1 cellular context compared by ENCODE assay signal in genomic region chr18:22705328-22705727, GRCh38.
TF ChIP-seq lines count a peak whose summit lies in the region.

No MANE protein-coding gene starts in this region.

TF ChIP-seq in IMR-90, 13 proteins besides CTCF, POLR2A, EP300 and RAD21 (continued from another document):
- TF ChIP-seq USF2 (IDR thresholded peaks at IDR 0.05; ENCODE audit: low read depth, low read length) = no peak
- no peak for TF ChIP-seq MAZ (IDR thresholded peaks at IDR 0.05; ENCODE audit: borderline replicate concordance, low read depth, low read length)
- TF ChIP-seq RFX5 (IDR thresholded peaks at IDR 0.05; ENCODE audit: low read depth, low read length) = no peak
